ENCODE assay signal across 8 cellular contexts in the genomic region with DNA sequence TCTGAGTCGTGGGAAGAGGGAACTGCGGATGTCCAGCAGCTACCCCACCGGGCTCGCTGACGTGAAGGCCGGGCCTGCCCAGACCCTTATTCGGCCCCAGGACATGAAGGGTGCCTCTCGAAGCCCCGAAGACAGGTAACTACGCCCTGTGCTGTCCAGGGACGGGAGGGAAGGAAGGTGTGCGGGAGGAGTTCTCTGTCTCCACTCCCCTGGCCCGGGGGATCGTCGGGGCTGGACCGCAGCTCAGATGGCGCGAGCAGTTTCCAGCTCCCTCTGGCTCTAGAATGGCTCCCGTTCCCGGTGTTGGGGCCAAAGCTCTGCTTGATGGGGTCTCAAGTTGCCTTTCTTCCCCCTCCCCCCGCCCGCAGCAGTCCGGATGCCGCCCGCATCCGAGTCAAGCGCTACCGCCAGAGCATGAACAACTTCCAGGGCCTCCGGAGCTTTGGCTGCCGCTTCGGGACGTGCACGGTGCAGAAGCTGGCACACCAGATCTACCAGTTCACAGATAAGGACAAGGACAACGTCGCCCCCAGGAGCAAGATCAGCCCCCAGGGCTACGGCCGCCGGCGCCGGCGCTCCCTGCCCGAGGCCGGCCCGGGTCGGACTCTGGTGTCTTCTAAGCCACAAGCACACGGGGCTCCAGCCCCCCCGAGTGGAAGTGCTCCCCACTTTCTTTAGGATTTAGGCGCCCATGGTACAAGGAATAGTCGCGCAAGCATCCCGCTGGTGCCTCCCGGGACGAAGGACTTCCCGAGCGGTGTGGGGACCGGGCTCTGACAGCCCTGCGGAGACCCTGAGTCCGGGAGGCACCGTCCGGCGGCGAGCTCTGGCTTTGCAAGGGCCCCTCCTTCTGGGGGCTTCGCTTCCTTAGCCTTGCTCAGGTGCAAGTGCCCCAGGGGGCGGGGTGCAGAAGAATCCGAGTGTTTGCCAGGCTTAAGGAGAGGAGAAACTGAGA. TPM values are rescaled to one million over a fixed set of nuclear protein-coding genes. Genes with fewer than 3 reads are reported as not detected.
A peak's percentile ranks its signal among the peaks of the same experiment; 100 is the strongest.
DNase-seq lines count a peak whose midpoint lies in the region; ATAC-seq, FAIRE-seq and TF ChIP-seq lines count a peak whose summit lies in the region.

No MANE protein-coding gene starts in this region.

- no peak overlapping the region for H4K5ac ChIP-seq in H9 (ENCODE audit: insufficient read length, low read depth, low read length)

- TF ChIP-seq CTCF in AG04450 (IDR thresholded peaks at IDR 0.05; ENCODE audit: low read depth, low read length): no peak
- no peak for TF ChIP-seq CTCF in H9 (conservative IDR thresholded peaks at IDR 0.05)
- TF ChIP-seq CTCF in left ventricle myocardium inferior (IDR thresholded peaks at IDR 0.05; ENCODE audit: borderline replicate concordance): no peak
- no peak for TF ChIP-seq CTCF in sigmoid colon (IDR thresholded peaks at IDR 0.05)

- TF ChIP-seq EP300 in sigmoid colon (IDR thresholded peaks at IDR 0.05): no peak

- H3K27me3 ChIP-seq in AG04450 (ENCODE audit: control insufficient read depth, insufficient read depth, low read length): no peaks in the 10 kb centered on the region
- H3K27me3 ChIP-seq in H9 (ENCODE audit: insufficient read depth, low read length): no peaks in the 10 kb centered on the region; the same call in 1 of the 2 replicates
- no peaks in the 10 kb centered on the region for H3K27me3 ChIP-seq in left ventricle myocardium inferior (ENCODE audit: low read depth)
- H3K27me3 ChIP-seq in sigmoid colon: no peaks in the 10 kb centered on the region

- H3K4me1 ChIP-seq in H9 (ENCODE audit: insufficient read depth, low read length): peaks cover 8% of the 10 kb centered on the region
- peaks cover 88% of the 10 kb centered on the region for H3K4me1 ChIP-seq in left ventricle myocardium inferior
- peaks cover 0 to 70% (median 53%) of the 10 kb centered on the region in 4 donors for H3K4me1 ChIP-seq in sigmoid colon

- no peak overlapping the region for H2AK5ac ChIP-seq in H9 (ENCODE audit: insufficient read length, low read length)

- CTCF ChIA-PET in AG04450 (lab: Charles Lee): interaction anchor here (0.7 to 1.7 kb wide), 2 partner anchors 60 to 641 kb away, joined by 4 to 5 read pairs; no protein-coding TSS in a partner anchor

- H2BK15ac ChIP-seq in H9 (ENCODE audit: low read depth, low read length): no peak overlapping the region

- H3K9me3 ChIP-seq in AG04450 (ENCODE audit: control insufficient read depth, insufficient read depth, low read length) (peaks cover 11% of the 10 kb centered on the region; the same call in 1 of the 2 replicates), H9 (ENCODE audit: control insufficient read depth, low read depth, low read length) (no peaks in the 10 kb centered on the region), left ventricle myocardium inferior (replicated peaks) (no peaks in the 10 kb centered on the region), sigmoid colon (no peaks in the 10 kb centered on the region)

- ATAC-seq in activated T-cell treated with anti-CD3 and anti-CD28 coated beads, Interleukin-2, amount 50 U/mL, for 72 hours (replicated peaks in 1 of 2): no peak

- H3K36me3 Mint-ChIP-seq in H9 (ENCODE audit: insufficient read depth in 1 of 3, low read depth in 3 of 3): peaks cover 7 to 24% (median 21%) of the 10 kb centered on the region in 3 experiments; a peak in 6 of 7 replicates
- H3K36me3 Mint-ChIP-seq in activated T-cell treated with anti-CD3 and anti-CD28 coated beads, Interleukin-2, amount 50 U/mL, for 72 hours (ENCODE audit: insufficient read depth in 2 of 2): peaks cover 3 to 6% of the 10 kb centered on the region in 2 donors

- peaks cover 34% of the 10 kb centered on the region for H3K27me3 Mint-ChIP-seq in H9 (ENCODE audit: low read depth)
- H3K27me3 Mint-ChIP-seq in activated T-cell treated with anti-CD3 and anti-CD28 coated beads, Interleukin-2, amount 50 U/mL, for 72 hours (ENCODE audit: low read depth): peaks cover 68% of the 10 kb centered on the region

- H3K4me3 ChIP-seq in AG04450 (ENCODE audit: low read depth, low read length): peak overlapping the region; percentile 77
- H3K4me3 ChIP-seq in left ventricle myocardium inferior: peak overlapping the region; percentile 82
- H3K4me3 ChIP-seq in sigmoid colon: peak overlapping the region; percentile 65 to 82 (median 71)

- DNase-seq in AG04450 (ENCODE audit: low read depth, low spot score) (no peak), H9 (peak; percentile 61), left ventricle myocardium inferior (peak; percentile 30), sigmoid colon (no peak), amniotic stem cell (lab: John Stamatoyannopoulos, UW) (no peak), HTR-8/SVneo (ENCODE audit: insufficient read length, low spot score) (no peak)
- peak; percentile 23 to 37 for DNase-seq in activated T-cell treated with anti-CD3 and anti-CD28 coated beads, Interleukin-2, amount 50 U/mL, for 72 hours
- no peak for DNase-seq in central memory CD4-positive, alpha-beta T cell

- no CpG with 5 or more reads among the region's 65 CpGs for WGBS in H9 (ENCODE audit: extremely low coverage, insufficient read length, low lambda C conversion rate)
- 3 to 6% methylated on average over 65 of the region's 65 CpGs for WGBS in sigmoid colon, 2 donors

- no peak overlapping the region for H2BK20ac ChIP-seq in H9 (ENCODE audit: low read depth, low read length, poor library complexity, severe bottlenecking)

- no peak overlapping the region for H3K4ac ChIP-seq in H9 (ENCODE audit: low read depth, low read length)

- H4K8ac ChIP-seq in H9 (replicated peaks; ENCODE audit: insufficient read length, low read depth, low read length): no peak overlapping the region

- H3K27ac Mint-ChIP-seq in H9: peak overlapping the region in 1 of 3 experiments; percentile 95; a peak in 5 of 7 replicates
- no peak overlapping the region for H3K27ac Mint-ChIP-seq in activated T-cell treated with anti-CD3 and anti-CD28 coated beads, Interleukin-2, amount 50 U/mL, for 72 hours

- H3K18ac ChIP-seq in H9 (ENCODE audit: insufficient read length, low read depth, low read length): no peak overlapping the region

- no peaks in the 10 kb centered on the region for H4K20me1 ChIP-seq in H9 (ENCODE audit: control insufficient read depth, insufficient read depth, insufficient read length)

- FAIRE-seq in HTR-8/SVneo (lab: Jason Lieb, UNC): no peak

- H3T11ph ChIP-seq in H9 (ENCODE audit: low read length): no peak overlapping the region

- no peak for TF ChIP-seq POLR2A in sigmoid colon (IDR thresholded peaks at IDR 0.05)

- H3K36me3 ChIP-seq in left ventricle myocardium inferior (no peaks in the 10 kb centered on the region), sigmoid colon (no peaks in the 10 kb centered on the region)

- no peak overlapping the region for H3K56ac ChIP-seq in H9 (ENCODE audit: insufficient read length, low read depth, low read length)

- H2BK5ac ChIP-seq in H9 (ENCODE audit: insufficient read length, low read length): no peak overlapping the region

- H3K23me2 ChIP-seq in H9 (ENCODE audit: insufficient read length, low read depth, low read length, poor library complexity, severe bottlenecking): peaks cover 39% of the 10 kb centered on the region

- H2AFZ ChIP-seq in H9 (ENCODE audit: low read length): no peak overlapping the region

- no peak overlapping the region for H3K23ac ChIP-seq in H9 (ENCODE audit: insufficient read length, low read depth, low read length)

- intact Hi-C loops in left ventricle myocardium inferior (cut with micrococcal nuclease): loop anchor here (5.0 kb wide), 1 partner anchor 99 kb away; no protein-coding TSS in a partner anchor
- intact Hi-C loops in sigmoid colon (cut with DNase I): loop anchor here (1.0 to 5.0 kb wide), 7 partner anchors 98 to 694 kb away; partner anchors contain the start of gene SWAP70

- H2BK120ac ChIP-seq in H9 (ENCODE audit: low read depth, low read length, poor library complexity, severe bottlenecking): no peak overlapping the region

- H3K79me1 ChIP-seq in H9 (ENCODE audit: insufficient read depth, low read depth, low read length, poor library complexity, severe bottlenecking): no peaks in the 10 kb centered on the region

- peaks cover 49 to 56% of the 10 kb centered on the region in 2 experiments for H3K4me1 Mint-ChIP-seq in H9
- peaks cover 67% of the 10 kb centered on the region for H3K4me1 Mint-ChIP-seq in activated T-cell treated with anti-CD3 and anti-CD28 coated beads, Interleukin-2, amount 50 U/mL, for 72 hours (ENCODE audit: low read depth)

- peak overlapping the region; percentile 69 for H3K9ac ChIP-seq in H9 (ENCODE audit: extremely low read depth, insufficient read length, low read length)

- H3K4me3 Mint-ChIP-seq in H9: peak overlapping the region; percentile 84 to 93
- peak overlapping the region; percentile 92 to 93 for H3K4me3 Mint-ChIP-seq in activated T-cell treated with anti-CD3 and anti-CD28 coated beads, Interleukin-2, amount 50 U/mL, for 72 hours

- H3K14ac ChIP-seq in H9 (ENCODE audit: insufficient read depth, low read length): peak overlapping the region; percentile 61; the same call in 1 of the 2 replicates

- H3K27ac ChIP-seq in AG04450 (ENCODE audit: low read depth, low read length) (peak overlapping the region; percentile 75), H9 (ENCODE audit: insufficient read length, low read depth, low read length) (no peak overlapping the region), left ventricle myocardium inferior (replicated peaks) (peak overlapping the region; percentile 91), sigmoid colon (peak overlapping the region; percentile 84 to 97 (median 94))

- no peaks in the 10 kb centered on the region; a peak in 1 of 5 replicates for H3K9me3 Mint-ChIP-seq in H9
- H3K9me3 Mint-ChIP-seq in activated T-cell treated with anti-CD3 and anti-CD28 coated beads, Interleukin-2, amount 50 U/mL, for 72 hours: no peaks in the 10 kb centered on the region

- peaks cover 7% of the 10 kb centered on the region; the same call in 1 of the 2 replicates for H3K79me2 ChIP-seq in H9 (ENCODE audit: insufficient read depth, low read length)

- POLR2A ChIA-PET in AG04450 (lab: Yijun Ruan, JAX): interaction anchor here (0.6 to 5.8 kb wide), 17 partner anchors 14 to 733 kb away, joined by 3 to 65 read pairs (median 6); partner anchors contain the start of genes AMPD3 and WEE1

- H3K4me2 ChIP-seq in H9 (ENCODE audit: insufficient read depth, insufficient read length, low read length): peak overlapping the region; percentile 75

- H2BK12ac ChIP-seq in H9 (ENCODE audit: insufficient read length, low read depth, low read length): no peak overlapping the region

- H4K91ac ChIP-seq in H9 (ENCODE audit: insufficient read length, low read depth, low read length): no peak overlapping the region

RNA-seq across cellular contexts. Expression of gene ADM, which starts 1.4 kb away (rescaled TPM):
- polyA plus RNA-seq in AG04450 (2011; rRNA removed) (247 and 328 TPM in 2 replicates), sigmoid colon (10 to 100 TPM; 24.0 to 92.5 (median 75.9) TPM)
- polyA minus RNA-seq in AG04450 (2011; rRNA and poly(A)+ RNA removed): 290 and 429 TPM in 2 replicates
- total RNA-seq in H9 (2021) (99.1 and 106 TPM in 2 replicates), left ventricle myocardium inferior (14.2 TPM), sigmoid colon (10 to 100 TPM; 45.2 to 84.1 (median 59.5) TPM)
- total RNA-seq in activated T-cell treated with anti-CD3 and anti-CD28 coated beads, Interleukin-2, amount 50 U/mL, for 72 hours: 1 to 10 TPM; 2.0 to 4.6 TPM

RNA-seq across cellular contexts. Expression of gene SBF2, which starts 12.2 kb away (rescaled TPM):
- 43.0 and 44.4 TPM in 2 replicates for polyA plus RNA-seq in AG04450 (2011; rRNA removed)
- 66.1 and 72.1 TPM in 2 replicates for polyA minus RNA-seq in AG04450 (2011; rRNA and poly(A)+ RNA removed)
- total RNA-seq in H9 (2021): 29.8 and 30.2 TPM in 2 replicates
- total RNA-seq in activated T-cell treated with anti-CD3 and anti-CD28 coated beads, Interleukin-2, amount 50 U/mL, for 72 hours: 10 to 100 TPM; 13.4 to 28.8 TPM
- 17.8 TPM for total RNA-seq in left ventricle myocardium inferior
- 10 to 100 TPM; 47.1 to 67.5 (median 59.5) TPM for total RNA-seq in sigmoid colon
- polyA plus RNA-seq in sigmoid colon: 10 to 100 TPM in 2 of 3 donors, 1 to 10 TPM in 1; 9.5 to 14.4 (median 12.0) TPM

Comparison
In these comparisons a context has a peak if more than half of its experiments do, and no peak if none do; other contexts are left out.
1. DNase-seq: peak in H9 (single experiment), activated T-cell treated with anti-CD3 and anti-CD28 coated beads, Interleukin-2, amount 50 U/mL, for 72 hours (2 of 2) and left ventricle myocardium inferior (single experiment); none in AG04450 (single experiment), sigmoid colon (single experiment), amniotic stem cell (single experiment), HTR-8/SVneo (single experiment) and central memory CD4-positive, alpha-beta T cell (single experiment).
2. Peak in every context shown above with its lines, with median percentiles within 50 percentile points of each other: H3K4me3 ChIP-seq.